In genomic region chr4:118772149-118773081, GRCh38 we compare ENCODE assay signal across 8 cellular contexts.
DNase-seq lines count a peak whose midpoint lies in the region; ATAC-seq and TF ChIP-seq lines count a peak whose summit lies in the region.

No MANE protein-coding gene starts in this region.

- BruUV-seq in Panc1 (replicated peaks; lab: Mats Ljungman, UMichigan) = no TSS peak

- peak; percentile 74 to 83 for ATAC-seq in CD4-positive, CD25-positive, alpha-beta regulatory T cell (ENCODE audit: low read depth in 2 of 2)
- ATAC-seq in GM18873 (IDR thresholded peaks at IDR 0.05; ENCODE audit: low FRiP score, unreplicated experiment) (peak; percentile 47), HG03565 (IDR thresholded peaks at IDR 0.05; ENCODE audit: unreplicated experiment) (peak; percentile 82), Panc1 (peak; percentile 81)

- H3K36me3 ChIP-seq in CD4-positive, CD25-positive, alpha-beta regulatory T cell (ENCODE audit: control insufficient read depth, insufficient read depth, low read length) = peaks cover 13% of the 10 kb centered on the region
- no peaks in the 10 kb centered on the region for H3K36me3 ChIP-seq in Panc1 (ENCODE audit: control insufficient read depth, insufficient read depth, low read length)
- no peaks in the 10 kb centered on the region for H3K36me3 ChIP-seq in muscle layer of colon (ENCODE audit: insufficient read depth, low read length)

- H3K9me3 Mint-ChIP-seq in CD4-positive, CD25-positive, alpha-beta regulatory T cell = no peaks in the 10 kb centered on the region
- no peaks in the 10 kb centered on the region for H3K9me3 Mint-ChIP-seq in endothelial cell (ENCODE audit: unreplicated experiment)

- H3K27ac ChIP-seq in CD4-positive, CD25-positive, alpha-beta regulatory T cell (ENCODE audit: insufficient read depth, low read length, poor library complexity, severe bottlenecking) = no peak overlapping the region
- no peak overlapping the region for H3K27ac ChIP-seq in Panc1 (ENCODE audit: low read length)
- peak overlapping the region; percentile 84 for H3K27ac ChIP-seq in muscle layer of colon (ENCODE audit: low read depth, low read length)

- in situ Hi-C loops in Panc1 (cut with HindIII; ENCODE audit: low pct_unique_long_range_greater_than_20kb, low sequenced_read_pairs) = no loop called here

- no peaks in the 10 kb centered on the region for H3K27me3 Mint-ChIP-seq in CD4-positive, CD25-positive, alpha-beta regulatory T cell
- peaks cover 1% of the 10 kb centered on the region for H3K27me3 Mint-ChIP-seq in endothelial cell (ENCODE audit: unreplicated experiment)

- H3K27ac Mint-ChIP-seq in CD4-positive, CD25-positive, alpha-beta regulatory T cell = no peak overlapping the region
- H3K27ac Mint-ChIP-seq in endothelial cell (ENCODE audit: unreplicated experiment) = no peak overlapping the region

- no peaks in the 10 kb centered on the region for H3K27me3 ChIP-seq in CD4-positive, CD25-positive, alpha-beta regulatory T cell (ENCODE audit: control insufficient read depth, insufficient read depth, low read length)
- H3K27me3 ChIP-seq in Panc1 (ENCODE audit: control insufficient read depth, insufficient read depth, low read length) = no peaks in the 10 kb centered on the region
- no peaks in the 10 kb centered on the region for H3K27me3 ChIP-seq in muscle layer of colon (ENCODE audit: control insufficient read depth in 1 of 2, insufficient read depth in 2 of 2, low read length in 2 of 2)

- TF ChIP-seq CTCF in Panc1 (IDR thresholded peaks at IDR 0.05) (peak; percentile 40; the same call in 1 of the 2 replicates), endothelial cell (IDR thresholded peaks at IDR 0.05; ENCODE audit: unreplicated experiment) (peak; percentile 71)

- POLR2A ChIA-PET in Panc1 (lab: Charles Lee) = no interaction called here

- no peaks in the 10 kb centered on the region for H3K9me3 ChIP-seq in CD4-positive, CD25-positive, alpha-beta regulatory T cell (ENCODE audit: control insufficient read depth in 2 of 2, low read length in 2 of 2)
- no peaks in the 10 kb centered on the region for H3K9me3 ChIP-seq in Panc1 (ENCODE audit: control insufficient read depth, insufficient read depth, low read depth, low read length)
- H3K9me3 ChIP-seq in muscle layer of colon (ENCODE audit: low read length) = no peaks in the 10 kb centered on the region

- intact Hi-C loops in Panc1 (cut with micrococcal nuclease; ENCODE audit: unreplicated experiment) = loop anchor here (2.0 to 5.0 kb wide), 2 partner anchors 118 to 195 kb away; no protein-coding TSS in a partner anchor

- H3K4me1 Mint-ChIP-seq in CD4-positive, CD25-positive, alpha-beta regulatory T cell = peaks cover 0 to 4% (median under 1%) of the 10 kb centered on the region in 4 donors
- H3K4me1 Mint-ChIP-seq in endothelial cell (ENCODE audit: unreplicated experiment) = peaks cover 2% of the 10 kb centered on the region

- H3K36me3 Mint-ChIP-seq in CD4-positive, CD25-positive, alpha-beta regulatory T cell = peaks cover 10% of the 10 kb centered on the region
- peaks cover 4% of the 10 kb centered on the region for H3K36me3 Mint-ChIP-seq in endothelial cell (ENCODE audit: low read depth, unreplicated experiment)

- H3K4me1 ChIP-seq in CD4-positive, CD25-positive, alpha-beta regulatory T cell (ENCODE audit: control insufficient read depth, insufficient read depth, low read length, poor library complexity, severe bottlenecking) = no peaks in the 10 kb centered on the region
- H3K4me1 ChIP-seq in Panc1 (ENCODE audit: control insufficient read depth, insufficient read depth, low read length) (no peaks in the 10 kb centered on the region), muscle layer of colon (ENCODE audit: insufficient read depth, low read length) (peaks cover 66% of the 10 kb centered on the region)

- H3K9ac ChIP-seq in muscle layer of colon (ENCODE audit: low read length) = no peak overlapping the region

- CTCF ChIA-PET in Panc1 (lab: Charles Lee) = interaction anchor here (0.6 kb wide), 2 partner anchors 93 to 201 kb away, joined by 3 read pairs; no protein-coding TSS in a partner anchor

- no peak overlapping the region for H3K4me3 ChIP-seq in CD4-positive, CD25-positive, alpha-beta regulatory T cell (ENCODE audit: low read depth, low read length)
- no peak overlapping the region for H3K4me3 ChIP-seq in Panc1 (ENCODE audit: low read depth in 2 of 2, low read length in 2 of 2)
- H3K4me3 ChIP-seq in muscle layer of colon (ENCODE audit: low read depth in 1 of 2, low read length in 2 of 2) = peak overlapping the region in 1 of 2 donors; percentile 32

- peak in 2 of 3 donors; percentile 57 to 71 for DNase-seq in CD4-positive, CD25-positive, alpha-beta regulatory T cell
- DNase-seq in Panc1 (ENCODE audit: low read depth, low spot score) = peak; percentile 7
- DNase-seq in endothelial cell (ENCODE audit: low spot score) = no peak
- DNase-seq in NK-92 treated with Interleukin-12 subunit alpha and Interleukin-12 subunit beta, amount 100 ng/mL, for 24 hours (lab: John Stamatoyannopoulos, UW) = no peak
- no peak for DNase-seq in 8988T

- H3K4me3 Mint-ChIP-seq in CD4-positive, CD25-positive, alpha-beta regulatory T cell = no peak overlapping the region
- H3K4me3 Mint-ChIP-seq in endothelial cell (ENCODE audit: unreplicated experiment) = no peak overlapping the region

Comparison
In these comparisons a context has a peak if more than half of its experiments do, and no peak if none do; other contexts are left out.
1. DNase-seq: peak in CD4-positive, CD25-positive, alpha-beta regulatory T cell (2 of 3) and Panc1 (single experiment); none in endothelial cell (single experiment), NK-92 treated with Interleukin-12 subunit alpha and Interleukin-12 subunit beta, amount 100 ng/mL, for 24 hours (single experiment) and 8988T (single experiment).
2. Peak in every context shown above with its lines, with median percentiles within 50 percentile points of each other: ATAC-seq.